Comparison of ENCODE assay signal across 10 cellular contexts in the genomic region with DNA sequence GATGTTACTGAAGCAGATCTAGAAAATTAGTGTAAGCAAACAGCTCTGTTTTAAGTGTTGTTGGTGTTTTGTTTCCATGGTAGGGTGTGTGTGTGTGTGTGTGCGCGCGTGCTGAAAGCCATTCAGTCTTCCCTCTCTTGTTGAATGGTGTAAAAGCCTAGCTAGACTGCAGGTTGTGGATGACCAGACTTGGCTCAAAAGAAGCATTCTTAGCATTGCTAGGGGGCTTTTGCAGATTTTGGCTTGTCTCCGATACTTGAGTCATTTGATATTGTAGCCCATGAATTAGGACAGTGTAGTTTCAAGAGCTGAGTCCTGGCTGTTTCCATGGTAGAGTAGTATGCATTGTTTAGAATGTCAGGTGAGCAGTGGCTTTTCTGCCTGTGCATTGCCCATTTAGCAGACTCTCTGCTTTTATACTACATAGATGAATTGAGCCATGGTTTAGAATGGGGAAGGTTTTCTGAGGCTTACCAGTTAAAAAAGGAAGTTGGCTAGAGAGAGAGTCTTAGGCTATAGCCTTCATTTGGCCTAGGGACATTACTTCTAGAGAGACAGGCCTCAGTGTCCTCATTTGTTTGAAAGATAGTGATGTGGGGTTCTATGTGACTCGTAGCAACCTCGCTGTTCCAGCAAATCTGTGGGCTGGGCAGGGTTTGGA.
DNase-seq lines count a peak whose midpoint lies in the region; ATAC-seq and TF ChIP-seq lines count a peak whose summit lies in the region.
"Had no signal": no experiment of that assay in that cellular context is flagged by ENCODE, and none has a peak within 500 bp of the region (broad histone marks: within the 10 kb centered on the region; RNA-seq: fewer than 3 reads in every experiment).

No MANE protein-coding gene starts in this region.

- H3K9ac ChIP-seq in skeletal muscle satellite cell (ENCODE audit: low read depth, low read length) = no peak overlapping the region
- no peak overlapping the region for H3K9ac ChIP-seq in colonic mucosa (ENCODE audit: low read depth in 2 of 2, low read length in 2 of 2)

- H3K4me1 Mint-ChIP-seq in activated CD4-positive, alpha-beta T cell treated with anti-CD3 and anti-CD28 coated beads, Interleukin-2, amount 10 ng/mL, durations not matched to agents 24 days and 14 days = peaks cover 31% of the 10 kb centered on the region
- peaks cover 57 to 86% of the 10 kb centered on the region in 2 donors for H3K4me1 Mint-ChIP-seq in natural killer cell

- no peak overlapping the region for H3K4me3 Mint-ChIP-seq in activated CD4-positive, alpha-beta T cell treated with anti-CD3 and anti-CD28 coated beads, Interleukin-2, amount 10 ng/mL, durations not matched to agents 24 days and 14 days
- no peak overlapping the region for H3K4me3 Mint-ChIP-seq in natural killer cell

- H3K36me3 ChIP-seq in skeletal muscle satellite cell (ENCODE audit: insufficient read depth, low read length) (no peaks in the 10 kb centered on the region), colonic mucosa (no peaks in the 10 kb centered on the region)

- ATAC-seq in natural killer cell = no peak

- H3K4me1 ChIP-seq in skeletal muscle satellite cell (ENCODE audit: control insufficient read depth, insufficient read depth, low read length) (peaks cover 15% of the 10 kb centered on the region), colonic mucosa (no peaks in the 10 kb centered on the region)

- TF ChIP-seq POLR2A in erythroblast (IDR thresholded peaks at IDR 0.05; ENCODE audit: low read length) = no peak

- DNase-seq in activated CD4-positive, alpha-beta T cell treated with anti-CD3 and anti-CD28 coated beads, Interleukin-2, amount 10 ng/mL, durations not matched to agents 24 days and 14 days = no peak
- no peak for DNase-seq in activated CD4-positive, alpha-beta T cell treated with anti-CD3 and anti-CD28 coated beads, Interleukin-2, amount 50 U/mL, for 1 hour
- DNase-seq in NCI-H226 (peak; percentile 43), fibroblast of gingiva (ENCODE audit: low read depth) (peak; percentile 63), colonic mucosa (no peak), erythroblast (lab: John Stamatoyannopoulos, UW) (no peak), natural killer cell (no peak)
- DNase-seq: NCI-H1694, SW 1271 had no signal

- no peak overlapping the region for H3K27ac ChIP-seq in colonic mucosa

- H3K27me3 Mint-ChIP-seq in activated CD4-positive, alpha-beta T cell treated with anti-CD3 and anti-CD28 coated beads, Interleukin-2, amount 10 ng/mL, durations not matched to agents 24 days and 14 days = no peaks in the 10 kb centered on the region
- no peaks in the 10 kb centered on the region for H3K27me3 Mint-ChIP-seq in natural killer cell (ENCODE audit: low read depth in 2 of 2)

- H3K4me2 ChIP-seq in skeletal muscle satellite cell (ENCODE audit: low read length) = peak overlapping the region; percentile 40

- intact Hi-C loops in activated CD4-positive, alpha-beta T cell treated with anti-CD3 and anti-CD28 coated beads, Interleukin-2, amount 10 ng/mL, durations not matched to agents 24 days and 14 days (cut with micrococcal nuclease) = loop anchor here (5.0 kb wide), 2 partner anchors 34 to 146 kb away; no protein-coding TSS in a partner anchor
- intact Hi-C loops in colonic mucosa (cut with DNase I) (no loop called here), natural killer cell (cut with micrococcal nuclease) (no loop called here)

- H3K27me3 ChIP-seq in skeletal muscle satellite cell (ENCODE audit: control insufficient read depth, insufficient read depth, low read length) = no peaks in the 10 kb centered on the region
- H3K27me3 ChIP-seq in colonic mucosa = no peaks in the 10 kb centered on the region

- no peaks in the 10 kb centered on the region for H3K9me3 ChIP-seq in skeletal muscle satellite cell (replicated peaks; ENCODE audit: low read length)
- no peaks in the 10 kb centered on the region for H3K9me3 ChIP-seq in colonic mucosa

- TF ChIP-seq CTCF in colonic mucosa (IDR thresholded peaks at IDR 0.05) = no peak
- no peak for TF ChIP-seq CTCF in natural killer cell (IDR thresholded peaks at IDR 0.05)

- peak overlapping the region; percentile 17 for H3K27ac Mint-ChIP-seq in activated CD4-positive, alpha-beta T cell treated with anti-CD3 and anti-CD28 coated beads, Interleukin-2, amount 10 ng/mL, durations not matched to agents 24 days and 14 days
- peak overlapping the region in 1 of 2 donors; percentile 75 for H3K27ac Mint-ChIP-seq in natural killer cell

- H3K4me3 ChIP-seq in skeletal muscle satellite cell (ENCODE audit: low read length) = no peak overlapping the region
- no peak overlapping the region for H3K4me3 ChIP-seq in colonic mucosa

- H3K9me3 Mint-ChIP-seq in activated CD4-positive, alpha-beta T cell treated with anti-CD3 and anti-CD28 coated beads, Interleukin-2, amount 10 ng/mL, durations not matched to agents 24 days and 14 days = no peaks in the 10 kb centered on the region
- no peaks in the 10 kb centered on the region for H3K9me3 Mint-ChIP-seq in natural killer cell

- H3K36me3 Mint-ChIP-seq in activated CD4-positive, alpha-beta T cell treated with anti-CD3 and anti-CD28 coated beads, Interleukin-2, amount 10 ng/mL, durations not matched to agents 24 days and 14 days (ENCODE audit: low read depth) = peaks cover 32% of the 10 kb centered on the region
- no peaks in the 10 kb centered on the region for H3K36me3 Mint-ChIP-seq in natural killer cell

Comparison
In these comparisons a context has a peak if more than half of its experiments do, and no peak if none do; other contexts are left out.
1. DNase-seq: peak in NCI-H226 (single experiment) and fibroblast of gingiva (single experiment); none in activated CD4-positive, alpha-beta T cell treated with anti-CD3 and anti-CD28 coated beads, Interleukin-2, amount 10 ng/mL, durations not matched to agents 24 days and 14 days (single experiment), activated CD4-positive, alpha-beta T cell treated with anti-CD3 and anti-CD28 coated beads, Interleukin-2, amount 50 U/mL, for 1 hour (single experiment), colonic mucosa (single experiment), erythroblast (0 of 2) and natural killer cell (single experiment).